ENCODE assay signal across 8 cellular contexts in genomic region chr11:75706260-75706729, GRCh38. TPM values are rescaled to one million over a fixed set of nuclear protein-coding genes. Genes with fewer than 3 reads are reported as not detected.
DNase-seq lines count a peak whose midpoint lies in the region; ATAC-seq and TF ChIP-seq lines count a peak whose summit lies in the region.

No MANE protein-coding gene starts in this region.

- H3K9me3 Mint-ChIP-seq in activated CD4-positive, alpha-beta T cell treated with anti-CD3 and anti-CD28 coated beads, Interleukin-2, amount 10 ng/mL, durations not matched to agents 24 days and 14 days: no peaks in the 10 kb centered on the region

- TF ChIP-seq CTCF in lower lobe of right lung (IDR thresholded peaks at IDR 0.05): peak; percentile 98

- H3K27ac Mint-ChIP-seq in activated CD4-positive, alpha-beta T cell treated with anti-CD3 and anti-CD28 coated beads, Interleukin-2, amount 10 ng/mL, durations not matched to agents 24 days and 14 days: no peak overlapping the region

- no peak overlapping the region for H3K27ac ChIP-seq in lower lobe of right lung

- peaks cover 17% of the 10 kb centered on the region for H3K27me3 Mint-ChIP-seq in activated CD4-positive, alpha-beta T cell treated with anti-CD3 and anti-CD28 coated beads, Interleukin-2, amount 10 ng/mL, durations not matched to agents 24 days and 14 days

- intact Hi-C loops in activated CD4-positive, alpha-beta T cell treated with anti-CD3 and anti-CD28 coated beads, Interleukin-2, amount 10 ng/mL, durations not matched to agents 24 days and 14 days (cut with micrococcal nuclease): no loop called here
- intact Hi-C loops in lower lobe of right lung (cut with DNase I): no loop called here

- ATAC-seq in HG02588 (IDR thresholded peaks at IDR 0.05; ENCODE audit: unreplicated experiment): peak; percentile 54
- ATAC-seq in lower lobe of right lung: peak; percentile 95 to 97
- ATAC-seq in GM18858 (IDR thresholded peaks at IDR 0.05; ENCODE audit: unreplicated experiment): no peak

- no peaks in the 10 kb centered on the region for H3K4me1 ChIP-seq in lower lobe of right lung

- H3K4me3 Mint-ChIP-seq in activated CD4-positive, alpha-beta T cell treated with anti-CD3 and anti-CD28 coated beads, Interleukin-2, amount 10 ng/mL, durations not matched to agents 24 days and 14 days: no peak overlapping the region

- no peaks in the 10 kb centered on the region for H3K36me3 Mint-ChIP-seq in activated CD4-positive, alpha-beta T cell treated with anti-CD3 and anti-CD28 coated beads, Interleukin-2, amount 10 ng/mL, durations not matched to agents 24 days and 14 days (ENCODE audit: low read depth)

- no peaks in the 10 kb centered on the region for H3K9me3 ChIP-seq in lower lobe of right lung

- H3K27me3 ChIP-seq in lower lobe of right lung (ENCODE audit: low read depth): no peaks in the 10 kb centered on the region

- H3K4me1 Mint-ChIP-seq in activated CD4-positive, alpha-beta T cell treated with anti-CD3 and anti-CD28 coated beads, Interleukin-2, amount 10 ng/mL, durations not matched to agents 24 days and 14 days: peaks cover 7% of the 10 kb centered on the region

- DNase-seq in COR-L47 (lab: John Stamatoyannopoulos, UW): peak; percentile 64
- peak; percentile 54 for DNase-seq in NCI-H526 treated with DMSO at 0.1 percent for 48 hours (lab: John Stamatoyannopoulos, UW)
- DNase-seq in activated CD4-positive, alpha-beta T cell treated with anti-CD3 and anti-CD28 coated beads, Interleukin-2, amount 10 ng/mL, durations not matched to agents 24 days and 14 days: peak; percentile 89
- DNase-seq in dermis microvascular lymphatic vessel endothelial cell (ENCODE audit: low read depth in 2 of 2): peak; percentile 39 to 77
- DNase-seq in lower lobe of right lung: peak; percentile 84
- DNase-seq in stimulated activated CD4-positive, alpha-beta T cell treated with anti-CD3 and anti-CD28 coated beads, TNF-alpha, amount 100 ng/mL, for 4 hours (ENCODE audit: low read depth in 3 of 3): peak; percentile 33 to 46 (median 44)

- H3K4me3 ChIP-seq in lower lobe of right lung: no peak overlapping the region

- H3K36me3 ChIP-seq in lower lobe of right lung: no peaks in the 10 kb centered on the region

RNA-seq across cellular contexts. Expression of gene MOGAT2, which starts 11.3 kb away (rescaled TPM):
- total RNA-seq in activated CD4-positive, alpha-beta T cell treated with anti-CD3 and anti-CD28 coated beads, Interleukin-2, amount 10 ng/mL, durations not matched to agents 24 days and 14 days: not detected in 2 replicates
- total RNA-seq in dermis microvascular lymphatic vessel endothelial cell (not detected in 2 replicates), lower lobe of right lung (not detected)

RNA-seq across cellular contexts. Expression of gene MAP6, which starts 37.5 kb away (rescaled TPM):
- total RNA-seq in activated CD4-positive, alpha-beta T cell treated with anti-CD3 and anti-CD28 coated beads, Interleukin-2, amount 10 ng/mL, durations not matched to agents 24 days and 14 days: 0.09 and 0.14 TPM in 2 replicates
- total RNA-seq in dermis microvascular lymphatic vessel endothelial cell (0.26 and 0.51 TPM in 2 replicates), lower lobe of right lung (10.8 TPM)
